Comparison of ENCODE assay signal across 29 cellular contexts in genomic region chr14:91211017-91211416, GRCh38.
"Had no signal": no experiment of that assay in that cellular context is flagged by ENCODE, and none has a peak within 500 bp of the region (broad histone marks: within the 10 kb centered on the region; RNA-seq: fewer than 3 reads in every experiment).

No MANE protein-coding gene starts in this region.

- H3K36me3 ChIP-seq: neural progenitor cell, ovary, uterus had no signal

- H3K9me3 ChIP-seq: ovary, right lobe of liver, sigmoid colon, suprapubic skin, testis, tibial artery, transverse colon, upper lobe of right lung had no signal

- ATAC-seq: natural killer cell; psoas muscle; right cardiac atrium; right lobe of liver; stimulated activated effector memory CD8-positive, alpha-beta T cell treated with anti-CD3 and anti-CD28 coated beads, Interleukin-12 subunit alpha, Interleukin-12 subunit beta, amount 100 ng/mL, for 72 hours; stimulated activated naive CD8-positive, alpha-beta T cell treated with anti-CD3 and anti-CD28 coated beads, Interleukin-15, amount 100 ng/mL, for 72 hours; stimulated activated naive CD8-positive, alpha-beta T cell treated with anti-CD3 and anti-CD28 coated beads, Interleukin-15, Interleukin-2, amounts not matched to agents 100 U/mL and 50 U/mL, for 24 hours; upper lobe of right lung had no signal

- H3K9me3 Mint-ChIP-seq: natural killer cell; stimulated activated effector memory CD8-positive, alpha-beta T cell treated with anti-CD3 and anti-CD28 coated beads, Interleukin-12 subunit alpha, Interleukin-12 subunit beta, amount 100 ng/mL, for 72 hours; stimulated activated naive CD8-positive, alpha-beta T cell treated with anti-CD3 and anti-CD28 coated beads, Interleukin-15, amount 100 ng/mL, for 72 hours; type B pancreatic cell had no signal

- H3K4me1 ChIP-seq: neural progenitor cell, parathyroid adenoma, psoas muscle, right lobe of liver, sigmoid colon, suprapubic skin, testis, tibial artery, transverse colon, upper lobe of right lung, uterus had no signal

- DNase-seq: natural killer cell; occipital lobe; ovary; posterior cingulate gyrus; psoas muscle; right cardiac atrium; right lobe of liver; sigmoid colon; small intestine; stimulated activated CD4-positive, alpha-beta T cell treated with anti-CD3 and anti-CD28 coated beads, Interleukin-15, amount 100 ng/mL, for 24 hours; stimulated activated CD4-positive, alpha-beta T cell treated with anti-CD3 and anti-CD28 coated beads, Interleukin-2, amount 100 ng/mL, for 24 hours; stimulated activated CD4-positive, alpha-beta T cell treated with anti-CD3 and anti-CD28 coated beads, Interleukin-2, amount 100 ng/mL, for 48 hours; stimulated activated CD4-positive, alpha-beta T cell treated with anti-CD3 and anti-CD28 coated beads, Interleukin-4, amount 100 ng/mL, for 24 hours; stimulated activated naive CD4-positive, alpha-beta T cell; stimulated activated naive CD8-positive, alpha-beta T cell treated with anti-CD3 and anti-CD28 coated beads, Interleukin-15, amount 100 ng/mL, for 72 hours; stimulated activated naive CD8-positive, alpha-beta T cell treated with anti-CD3 and anti-CD28 coated beads, Interleukin-15, Interleukin-2, amounts not matched to agents 100 U/mL and 50 U/mL, for 24 hours; substantia nigra; testis; tibial artery; transverse colon; upper lobe of right lung; uterus had no signal

- H3K9ac ChIP-seq: neural progenitor cell, parathyroid adenoma had no signal

- H3K4me3 ChIP-seq: neural progenitor cell, ovary, psoas muscle, right lobe of liver, sigmoid colon, suprapubic skin, testis, tibial artery, transverse colon, upper lobe of right lung, uterus had no signal

- H3K27ac Mint-ChIP-seq: natural killer cell; nephron; neural progenitor cell; progenitor cell of endocrine pancreas; stimulated activated effector memory CD8-positive, alpha-beta T cell treated with anti-CD3 and anti-CD28 coated beads, Interleukin-12 subunit alpha, Interleukin-12 subunit beta, amount 100 ng/mL, for 72 hours; type B pancreatic cell had no signal

- H3K4me3 Mint-ChIP-seq: natural killer cell; nephron; neural progenitor cell; stimulated activated effector memory CD8-positive, alpha-beta T cell treated with anti-CD3 and anti-CD28 coated beads, Interleukin-12 subunit alpha, Interleukin-12 subunit beta, amount 100 ng/mL, for 72 hours; stimulated activated naive CD8-positive, alpha-beta T cell treated with anti-CD3 and anti-CD28 coated beads, Interleukin-15, amount 100 ng/mL, for 72 hours; type B pancreatic cell had no signal

- H3K27me3 Mint-ChIP-seq: progenitor cell of endocrine pancreas; stimulated activated naive CD8-positive, alpha-beta T cell treated with anti-CD3 and anti-CD28 coated beads, Interleukin-15, amount 100 ng/mL, for 72 hours; type B pancreatic cell had no signal

- FAIRE-seq: small intestine had no signal

- H3K4me1 Mint-ChIP-seq: nephron, neural progenitor cell had no signal

- H3K27ac ChIP-seq: neural progenitor cell, ovary, parathyroid adenoma, psoas muscle, right lobe of liver, sigmoid colon, suprapubic skin, testis, tibial artery, transverse colon, upper lobe of right lung, uterus had no signal

- H3K4me2 ChIP-seq: neural progenitor cell had no signal
